Comparison of ENCODE assay signal across 15 cellular contexts in genomic region chr12:39331539-39332261, GRCh38.
DNase-seq lines count a peak whose midpoint lies in the region; ATAC-seq lines count a peak whose summit lies in the region.
"Had no signal": no experiment of that assay in that cellular context is flagged by ENCODE, and none has a peak within 500 bp of the region (broad histone marks: within the 10 kb centered on the region; RNA-seq: fewer than 3 reads in every experiment).

No MANE protein-coding gene starts in this region.

- no peak overlapping the region for H3K4me3 Mint-ChIP-seq in T-helper 1 cell treated with Interleukin-12 subunit alpha and Interleukin-12 subunit beta and Interleukin-4 antibody, amounts not matched to agents 30 μg/mL and 1 μg/mL, for 36 hours
- peak overlapping the region; percentile 15 for H3K4me3 Mint-ChIP-seq in activated naive CD4-positive, alpha-beta T cell treated with anti-CD3 and anti-CD28 coated beads, Interleukin-2, amount 50 U/mL, for 24 hours
- peak overlapping the region; percentile 42 for H3K4me3 Mint-ChIP-seq in activated T-helper 17 cell treated with anti-CD3 and anti-CD28 coated beads, Interleukin-2, amount 50 U/mL, for 72 hours
- peak overlapping the region; percentile 34 for H3K4me3 Mint-ChIP-seq in natural killer cell treated with Interleukin-12 subunit alpha and Interleukin-12 subunit beta and Interleukin-15 and Interleukin-18, amount 100 ng/mL, for 72 hours
- H3K4me3 Mint-ChIP-seq: GM23338 had no signal

- DNase-seq in T-helper 1 cell (no peak), GF-D8 (lab: John Stamatoyannopoulos, UW) (no peak)
- no peak for DNase-seq in activated naive CD4-positive, alpha-beta T cell treated with Interleukin-2 at 50 U/mL for 16 hours
- DNase-seq in natural killer cell treated with Interleukin-12 subunit alpha and Interleukin-12 subunit beta and Interleukin-15 and Interleukin-18, amount 100 ng/mL, for 72 hours (ENCODE audit: low spot score): no peak
- DNase-seq: DMS79, MV-4-11, NCI-H1436, NCI-H2029 treated with DMSO at 0.1 percent for 48 hours, NCI-H510A, NCI-H82 had no signal

- H3K36me3 Mint-ChIP-seq in T-helper 1 cell treated with Interleukin-12 subunit alpha and Interleukin-12 subunit beta and Interleukin-4 antibody, amounts not matched to agents 30 μg/mL and 1 μg/mL, for 36 hours (ENCODE audit: low read depth): peaks cover 9% of the 10 kb centered on the region
- H3K36me3 Mint-ChIP-seq in activated naive CD4-positive, alpha-beta T cell treated with anti-CD3 and anti-CD28 coated beads, Interleukin-2, amount 50 U/mL, for 24 hours: peaks cover 23% of the 10 kb centered on the region
- peaks cover 45% of the 10 kb centered on the region for H3K36me3 Mint-ChIP-seq in activated T-helper 17 cell treated with anti-CD3 and anti-CD28 coated beads, Interleukin-2, amount 50 U/mL, for 72 hours (ENCODE audit: low read depth)
- H3K36me3 Mint-ChIP-seq in natural killer cell treated with Interleukin-12 subunit alpha and Interleukin-12 subunit beta and Interleukin-15 and Interleukin-18, amount 100 ng/mL, for 72 hours: peaks cover 19% of the 10 kb centered on the region

- no peaks in the 10 kb centered on the region for H3K9me3 Mint-ChIP-seq in T-helper 1 cell treated with Interleukin-12 subunit alpha and Interleukin-12 subunit beta and Interleukin-4 antibody, amounts not matched to agents 30 μg/mL and 1 μg/mL, for 36 hours
- H3K9me3 Mint-ChIP-seq in activated naive CD4-positive, alpha-beta T cell treated with anti-CD3 and anti-CD28 coated beads, Interleukin-2, amount 50 U/mL, for 24 hours: no peaks in the 10 kb centered on the region
- no peaks in the 10 kb centered on the region for H3K9me3 Mint-ChIP-seq in activated T-helper 17 cell treated with anti-CD3 and anti-CD28 coated beads, Interleukin-2, amount 50 U/mL, for 72 hours
- H3K9me3 Mint-ChIP-seq in natural killer cell treated with Interleukin-12 subunit alpha and Interleukin-12 subunit beta and Interleukin-15 and Interleukin-18, amount 100 ng/mL, for 72 hours: no peaks in the 10 kb centered on the region
- H3K9me3 Mint-ChIP-seq: GM23338 had no signal

- H3K27ac Mint-ChIP-seq in T-helper 1 cell treated with Interleukin-12 subunit alpha and Interleukin-12 subunit beta and Interleukin-4 antibody, amounts not matched to agents 30 μg/mL and 1 μg/mL, for 36 hours: peak overlapping the region; percentile 16
- H3K27ac Mint-ChIP-seq in activated naive CD4-positive, alpha-beta T cell treated with anti-CD3 and anti-CD28 coated beads, Interleukin-2, amount 50 U/mL, for 24 hours: no peak overlapping the region
- peak overlapping the region; percentile 47 for H3K27ac Mint-ChIP-seq in activated T-helper 17 cell treated with anti-CD3 and anti-CD28 coated beads, Interleukin-2, amount 50 U/mL, for 72 hours
- peak overlapping the region; percentile 48 to 68 for H3K27ac Mint-ChIP-seq in natural killer cell treated with Interleukin-12 subunit alpha and Interleukin-12 subunit beta and Interleukin-15 and Interleukin-18, amount 100 ng/mL, for 72 hours
- H3K27ac Mint-ChIP-seq: GM23338 had no signal

- H3K4me1 Mint-ChIP-seq in T-helper 1 cell treated with Interleukin-12 subunit alpha and Interleukin-12 subunit beta and Interleukin-4 antibody, amounts not matched to agents 30 μg/mL and 1 μg/mL, for 36 hours (ENCODE audit: low read depth): peaks cover 10% of the 10 kb centered on the region
- H3K4me1 Mint-ChIP-seq in activated naive CD4-positive, alpha-beta T cell treated with anti-CD3 and anti-CD28 coated beads, Interleukin-2, amount 50 U/mL, for 24 hours: peaks cover 12% of the 10 kb centered on the region
- peaks cover 11% of the 10 kb centered on the region for H3K4me1 Mint-ChIP-seq in activated T-helper 17 cell treated with anti-CD3 and anti-CD28 coated beads, Interleukin-2, amount 50 U/mL, for 72 hours
- peaks cover 18 to 19% of the 10 kb centered on the region in 2 donors for H3K4me1 Mint-ChIP-seq in natural killer cell treated with Interleukin-12 subunit alpha and Interleukin-12 subunit beta and Interleukin-15 and Interleukin-18, amount 100 ng/mL, for 72 hours (ENCODE audit: low read depth in 2 of 2)
- H3K4me1 Mint-ChIP-seq: GM23338 had no signal

- peak; percentile 75 for ATAC-seq in activated T-helper 17 cell treated with anti-CD3 and anti-CD28 coated beads, Interleukin-2, amount 50 U/mL, for 72 hours (replicated peaks)
- ATAC-seq in natural killer cell treated with Interleukin-12 subunit alpha and Interleukin-12 subunit beta and Interleukin-15 and Interleukin-18, amount 100 ng/mL, for 72 hours: no peak
- no peak for ATAC-seq in GM21528 (IDR thresholded peaks at IDR 0.05; ENCODE audit: low FRiP score, unreplicated experiment)
- ATAC-seq: GM23338 had no signal

- no peaks in the 10 kb centered on the region for H3K27me3 Mint-ChIP-seq in T-helper 1 cell treated with Interleukin-12 subunit alpha and Interleukin-12 subunit beta and Interleukin-4 antibody, amounts not matched to agents 30 μg/mL and 1 μg/mL, for 36 hours (ENCODE audit: low read depth)
- no peaks in the 10 kb centered on the region for H3K27me3 Mint-ChIP-seq in activated naive CD4-positive, alpha-beta T cell treated with anti-CD3 and anti-CD28 coated beads, Interleukin-2, amount 50 U/mL, for 24 hours
- H3K27me3 Mint-ChIP-seq in activated T-helper 17 cell treated with anti-CD3 and anti-CD28 coated beads, Interleukin-2, amount 50 U/mL, for 72 hours: no peaks in the 10 kb centered on the region
- no peaks in the 10 kb centered on the region for H3K27me3 Mint-ChIP-seq in natural killer cell treated with Interleukin-12 subunit alpha and Interleukin-12 subunit beta and Interleukin-15 and Interleukin-18, amount 100 ng/mL, for 72 hours
